Comparison of ENCODE assay signal across 8 cellular contexts in the genomic region with DNA sequence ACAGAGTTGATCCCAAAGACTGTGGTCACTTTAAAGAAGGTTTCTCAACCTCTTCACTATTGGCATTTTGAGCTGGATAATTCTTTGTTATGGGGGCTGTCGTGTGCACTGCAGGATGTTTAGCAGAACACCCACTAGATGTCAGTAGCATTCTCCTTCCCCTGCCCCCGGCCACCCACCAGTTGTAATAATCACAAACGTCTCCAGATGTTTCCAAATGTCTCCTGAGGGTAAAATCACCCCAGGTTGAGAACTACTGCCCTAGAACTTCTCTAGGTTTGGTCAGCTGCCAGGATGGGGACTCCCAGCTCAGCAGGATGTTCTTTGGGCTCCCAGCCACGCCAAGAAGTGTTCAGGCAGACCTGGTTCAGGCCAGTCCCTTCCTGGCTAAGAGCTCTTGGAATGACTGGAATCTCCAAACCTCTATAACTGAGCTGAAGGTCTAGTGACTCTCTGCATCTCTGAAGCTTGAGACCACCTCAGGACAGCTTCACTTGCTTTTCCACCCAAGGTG. TPM values are rescaled to one million over a fixed set of nuclear protein-coding genes. Genes with fewer than 3 reads are reported as not detected.
DNase-seq lines count a peak whose midpoint lies in the region; ATAC-seq, FAIRE-seq and TF ChIP-seq lines count a peak whose summit lies in the region.

No MANE protein-coding gene starts in this region.

- H3K4me3 ChIP-seq in OCI-LY3 (ENCODE audit: low read length) (no peak overlapping the region), liver (ENCODE audit: low read depth in 1 of 3, low read length in 3 of 3) (no peak overlapping the region)

- H3K79me2 ChIP-seq in OCI-LY3 (ENCODE audit: low read length): no peaks in the 10 kb centered on the region

- H3K9ac ChIP-seq in OCI-LY3 (ENCODE audit: low read length): no peak overlapping the region
- H3K9ac ChIP-seq in liver (ENCODE audit: low read depth in 1 of 2, low read length in 2 of 2): no peak overlapping the region

- no peak for FAIRE-seq in urothelium cell line (lab: Jason Lieb, UNC)

- H4K20me1 ChIP-seq in OCI-LY3 (ENCODE audit: insufficient read depth, low read length): no peaks in the 10 kb centered on the region

- TF ChIP-seq RAD21 in liver (IDR thresholded peaks at IDR 0.05): peak; percentile 64 to 71

- no peak overlapping the region for H3K27ac ChIP-seq in OCI-LY3 (ENCODE audit: low read length)
- H3K27ac ChIP-seq in liver (ENCODE audit: low read depth in 1 of 2, low read length in 2 of 2): no peak overlapping the region

- ATAC-seq in HG03469 (IDR thresholded peaks at IDR 0.05; ENCODE audit: unreplicated experiment) (no peak), HG03342 (IDR thresholded peaks at IDR 0.05; ENCODE audit: unreplicated experiment) (no peak)

- 0 out of 2 replicates have a peak overlapping the region, but pooled peaks have one; percentile 52 for H2AFZ ChIP-seq in OCI-LY3 (ENCODE audit: low read depth, low read length)

- H3K27me3 ChIP-seq in OCI-LY3 (ENCODE audit: low read depth, low read length) (no peaks in the 10 kb centered on the region), liver (ENCODE audit: control insufficient read depth in 4 of 4, insufficient read depth in 4 of 4, low read length in 3 of 4) (no peaks in the 10 kb centered on the region)

- TF ChIP-seq CTCF in GM12873 (IDR thresholded peaks at IDR 0.05; ENCODE audit: insufficient read depth, low read depth, low read length, missing control alignments) (peak; percentile 70), OCI-LY3 (IDR thresholded peaks at IDR 0.05; ENCODE audit: low read depth, low read length) (peak; percentile 72), liver (IDR thresholded peaks at IDR 0.05; ENCODE audit: low read depth, low read length, missing input control) (peak; percentile 38)

- DNase-seq in A172 (ENCODE audit: low spot score): peak; percentile 53
- DNase-seq in brain pericyte (ENCODE audit: low read depth, low spot score): peak; percentile 45
- DNase-seq in urothelium cell line (ENCODE audit: low spot score): peak; percentile 29

- no peaks in the 10 kb centered on the region for H3K36me3 ChIP-seq in OCI-LY3 (replicated peaks; ENCODE audit: low read depth, low read length)
- H3K36me3 ChIP-seq in liver (ENCODE audit: control insufficient read depth in 4 of 4, insufficient read depth in 3 of 4, low read depth in 1 of 4, low read length in 3 of 4): peaks cover 0 to 8% (median 4%) of the 10 kb centered on the region in 4 donors

- peak overlapping the region; percentile 58 for H3K4me2 ChIP-seq in OCI-LY3 (ENCODE audit: low read length)

- WGBS in liver: 29% methylated on average over 4 of the region's 4 CpGs

- H3K9me3 ChIP-seq in OCI-LY3 (ENCODE audit: insufficient read depth, low read length) (no peaks in the 10 kb centered on the region), liver (ENCODE audit: control insufficient read depth in 4 of 4, low read length in 3 of 4) (no peaks in the 10 kb centered on the region)

- H3K4me1 ChIP-seq in OCI-LY3 (ENCODE audit: low read length): peaks cover 3% of the 10 kb centered on the region; the same call in 1 of the 2 replicates
- H3K4me1 ChIP-seq in liver (ENCODE audit: control insufficient read depth in 4 of 4, insufficient read depth in 4 of 4, low read length in 3 of 4): no peaks in the 10 kb centered on the region

TF ChIP-seq in liver, 16 proteins besides CTCF, POLR2A, EP300 and RAD21:
- TF ChIP-seq YY1 (IDR thresholded peaks at IDR 0.05) (no peak), NR2F2 (IDR thresholded peaks at IDR 0.05) (no peak)

RNA-seq across cellular contexts. Expression of gene AJUBA, which starts 12.5 kb away (rescaled TPM):
- 47.5 and 65.5 TPM in 2 replicates for total RNA-seq in A172 (2014; rRNA removed; shearing (Covaris generic))
- total RNA-seq in liver: 10 to 100 TPM; 15.9 to 34.9 TPM
- 10 to 100 TPM; 15.5 to 23.4 TPM for polyA plus RNA-seq in liver

RNA-seq across cellular contexts. Expression of gene C14orf93, which starts 15.1 kb away (rescaled TPM):
- total RNA-seq in A172 (2014; rRNA removed; shearing (Covaris generic)): 6.9 and 8.1 TPM in 2 replicates
- 1 to 10 TPM; 3.8 to 7.1 TPM for total RNA-seq in liver
- polyA plus RNA-seq in liver: 1 to 10 TPM; 2.1 to 3.0 TPM

RNA-seq across cellular contexts. Expression of gene HAUS4, which starts 37.9 kb away (rescaled TPM):
- 39.8 and 46.9 TPM in 2 replicates for total RNA-seq in A172 (2014; rRNA removed; shearing (Covaris generic))
- 10 to 100 TPM; 11.9 to 32.8 TPM for total RNA-seq in liver
- 1 to 10 TPM; 5.8 to 7.9 TPM for polyA plus RNA-seq in liver

RNA-seq across cellular contexts. Expression of gene PSMB5, which starts 39.9 kb away (rescaled TPM):
- 219 and 225 TPM in 2 replicates for total RNA-seq in A172 (2014; rRNA removed; shearing (Covaris generic))
- total RNA-seq in liver: 10 to 100 TPM; 74.0 to 88.2 TPM
- polyA plus RNA-seq in liver: 100 to 1,000 TPM; 102 to 152 TPM

RNA-seq across cellular contexts. Expression of gene PSMB11, which starts 47.2 kb away (rescaled TPM):
- not detected in 2 replicates for total RNA-seq in A172 (2014; rRNA removed; shearing (Covaris generic))
- total RNA-seq in liver: not detected
- polyA plus RNA-seq in liver: not detected
